Comparison of ENCODE assay signal across 1 cellular context in genomic region chr15:42332331-42332730, GRCh38.
TF ChIP-seq lines count a peak whose summit lies in the region.

No MANE protein-coding gene starts in this region.

TF ChIP-seq in IMR-90, 13 proteins besides CTCF, POLR2A, EP300 and RAD21:
- TF ChIP-seq FOS (IDR thresholded peaks at IDR 0.05; ENCODE audit: low read depth, low read length) (0 out of 2 replicates have a peak, but pooled peaks have one; percentile 14), RFX5 (IDR thresholded peaks at IDR 0.05; ENCODE audit: low read depth, low read length) (no peak), CEBPB (IDR thresholded peaks at IDR 0.05; ENCODE audit: low read depth, low read length) (peak; percentile 83)
